In the genomic region with DNA sequence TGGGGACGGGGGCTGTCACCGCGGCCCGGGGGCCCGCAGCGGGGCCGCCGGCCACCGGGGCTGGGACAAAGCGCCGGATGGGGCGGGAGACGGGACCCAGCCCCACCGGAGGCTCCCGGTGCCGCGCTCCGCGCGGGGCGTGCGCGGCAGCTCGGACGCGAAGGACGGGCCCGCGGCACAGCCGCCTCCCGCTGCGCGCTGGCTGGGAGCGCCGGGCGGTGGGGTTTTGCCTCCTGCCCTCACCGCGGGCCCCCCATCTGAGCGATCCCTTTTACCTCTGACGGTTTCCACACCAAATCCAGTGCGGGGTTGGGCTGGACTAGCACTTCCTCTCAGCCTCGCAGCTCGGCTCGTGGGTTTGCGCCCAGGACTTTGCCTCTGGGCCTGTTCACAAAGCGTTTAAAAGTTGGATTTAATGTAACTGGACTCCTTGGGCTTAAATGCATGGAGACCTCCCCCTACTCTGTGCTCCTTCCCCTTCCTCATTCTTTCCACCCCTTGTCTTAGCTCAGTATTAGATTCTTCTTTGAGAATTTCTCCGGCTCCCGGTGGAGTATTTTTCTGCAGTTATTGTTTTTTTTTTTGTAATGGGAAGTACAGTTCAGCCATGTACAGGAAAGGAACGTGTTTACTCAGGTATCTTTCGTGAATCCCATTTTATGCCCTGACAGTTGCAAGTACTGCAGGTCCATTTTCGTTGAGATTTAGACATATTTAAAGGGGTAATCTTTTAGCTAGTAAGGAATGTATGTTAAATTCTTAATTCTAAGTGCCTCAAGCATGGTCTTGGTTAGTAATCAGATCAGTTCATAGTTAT, we compare ENCODE assay signal across 1 cellular context.
TF ChIP-seq lines count a peak whose summit lies in the region.

No MANE protein-coding gene starts in this region.

TF ChIP-seq in HEK293, 187 proteins besides CTCF, POLR2A, EP300 and RAD21 (continued from another document and continues in another):
- TF ChIP-seq, protein P1, sequence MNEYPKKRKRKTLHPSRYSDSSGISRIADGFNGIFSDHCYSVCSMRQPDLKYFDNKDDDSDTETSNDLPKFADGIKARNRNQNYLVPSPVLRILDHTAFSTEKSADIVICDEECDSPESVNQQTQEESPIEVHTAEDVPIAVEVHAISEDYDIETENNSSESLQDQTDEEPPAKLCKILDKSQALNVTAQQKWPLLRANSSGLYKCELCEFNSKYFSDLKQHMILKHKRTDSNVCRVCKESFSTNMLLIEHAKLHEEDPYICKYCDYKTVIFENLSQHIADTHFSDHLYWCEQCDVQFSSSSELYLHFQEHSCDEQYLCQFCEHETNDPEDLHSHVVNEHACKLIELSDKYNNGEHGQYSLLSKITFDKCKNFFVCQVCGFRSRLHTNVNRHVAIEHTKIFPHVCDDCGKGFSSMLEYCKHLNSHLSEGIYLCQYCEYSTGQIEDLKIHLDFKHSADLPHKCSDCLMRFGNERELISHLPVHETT (tag by site-specific recombination; IDR thresholded peaks at IDR 0.05): no peak
- TF ChIP-seq ZNF350 (tag by site-specific recombination; IDR thresholded peaks at IDR 0.05): no peak
- TF ChIP-seq, protein P2, sequence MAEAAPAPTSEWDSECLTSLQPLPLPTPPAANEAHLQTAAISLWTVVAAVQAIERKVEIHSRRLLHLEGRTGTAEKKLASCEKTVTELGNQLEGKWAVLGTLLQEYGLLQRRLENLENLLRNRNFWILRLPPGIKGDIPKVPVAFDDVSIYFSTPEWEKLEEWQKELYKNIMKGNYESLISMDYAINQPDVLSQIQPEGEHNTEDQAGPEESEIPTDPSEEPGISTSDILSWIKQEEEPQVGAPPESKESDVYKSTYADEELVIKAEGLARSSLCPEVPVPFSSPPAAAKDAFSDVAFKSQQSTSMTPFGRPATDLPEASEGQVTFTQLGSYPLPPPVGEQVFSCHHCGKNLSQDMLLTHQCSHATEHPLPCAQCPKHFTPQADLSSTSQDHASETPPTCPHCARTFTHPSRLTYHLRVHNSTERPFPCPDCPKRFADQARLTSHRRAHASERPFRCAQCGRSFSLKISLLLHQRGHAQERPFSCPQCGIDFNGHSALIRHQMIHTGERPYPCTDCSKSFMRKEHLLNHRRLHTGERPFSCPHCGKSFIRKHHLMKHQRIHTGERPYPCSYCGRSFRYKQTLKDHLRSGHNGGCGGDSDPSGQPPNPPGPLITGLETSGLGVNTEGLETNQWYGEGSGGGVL (tag by site-specific recombination; IDR thresholded peaks at IDR 0.05): no peak; the same call in none of the 2 replicates
- no peak for TF ChIP-seq ZNF48 (tag by site-specific recombination; IDR thresholded peaks at IDR 0.05)
- TF ChIP-seq, protein P3, sequence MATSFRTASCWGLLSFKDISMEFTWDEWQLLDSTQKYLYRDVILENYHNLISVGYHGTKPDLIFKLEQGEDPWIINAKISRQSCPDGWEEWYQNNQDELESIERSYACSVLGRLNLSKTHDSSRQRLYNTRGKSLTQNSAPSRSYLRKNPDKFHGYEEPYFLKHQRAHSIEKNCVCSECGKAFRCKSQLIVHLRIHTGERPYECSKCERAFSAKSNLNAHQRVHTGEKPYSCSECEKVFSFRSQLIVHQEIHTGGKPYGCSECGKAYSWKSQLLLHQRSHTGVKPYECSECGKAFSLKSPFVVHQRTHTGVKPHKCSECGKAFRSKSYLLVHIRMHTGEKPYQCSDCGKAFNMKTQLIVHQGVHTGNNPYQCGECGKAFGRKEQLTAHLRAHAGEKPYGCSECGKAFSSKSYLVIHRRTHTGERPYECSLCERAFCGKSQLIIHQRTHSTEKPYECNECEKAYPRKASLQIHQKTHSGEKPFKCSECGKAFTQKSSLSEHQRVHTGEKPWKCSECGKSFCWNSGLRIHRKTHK (tag by site-specific recombination; IDR thresholded peaks at IDR 0.05): no peak
- no peak for TF ChIP-seq ZIC2 (tag by site-specific recombination; IDR thresholded peaks at IDR 0.05)
- no peak for TF ChIP-seq ZNF174 (tag by site-specific recombination; IDR thresholded peaks at IDR 0.05)
- TF ChIP-seq, protein P4, sequence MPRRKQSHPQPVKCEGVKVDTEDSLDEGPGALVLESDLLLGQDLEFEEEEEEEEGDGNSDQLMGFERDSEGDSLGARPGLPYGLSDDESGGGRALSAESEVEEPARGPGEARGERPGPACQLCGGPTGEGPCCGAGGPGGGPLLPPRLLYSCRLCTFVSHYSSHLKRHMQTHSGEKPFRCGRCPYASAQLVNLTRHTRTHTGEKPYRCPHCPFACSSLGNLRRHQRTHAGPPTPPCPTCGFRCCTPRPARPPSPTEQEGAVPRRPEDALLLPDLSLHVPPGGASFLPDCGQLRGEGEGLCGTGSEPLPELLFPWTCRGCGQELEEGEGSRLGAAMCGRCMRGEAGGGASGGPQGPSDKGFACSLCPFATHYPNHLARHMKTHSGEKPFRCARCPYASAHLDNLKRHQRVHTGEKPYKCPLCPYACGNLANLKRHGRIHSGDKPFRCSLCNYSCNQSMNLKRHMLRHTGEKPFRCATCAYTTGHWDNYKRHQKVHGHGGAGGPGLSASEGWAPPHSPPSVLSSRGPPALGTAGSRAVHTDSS (tag by site-specific recombination; IDR thresholded peaks at IDR 0.05): no peak
- no peak for TF ChIP-seq YY1 (tag by site-specific recombination; IDR thresholded peaks at IDR 0.05)
- no peak for TF ChIP-seq ZNF184 (tag by site-specific recombination; IDR thresholded peaks at IDR 0.05)
- no peak for TF ChIP-seq OSR2 (tag by site-specific recombination; IDR thresholded peaks at IDR 0.05)
- no peak for TF ChIP-seq SCRT1 (tag by site-specific recombination; IDR thresholded peaks at IDR 0.05; ENCODE audit: borderline replicate concordance)
- no peak for TF ChIP-seq ZNF146 (tag by site-specific recombination; IDR thresholded peaks at IDR 0.05)
- TF ChIP-seq ZNF621 (tag by site-specific recombination; IDR thresholded peaks at IDR 0.05): no peak
- TF ChIP-seq, protein P5, sequence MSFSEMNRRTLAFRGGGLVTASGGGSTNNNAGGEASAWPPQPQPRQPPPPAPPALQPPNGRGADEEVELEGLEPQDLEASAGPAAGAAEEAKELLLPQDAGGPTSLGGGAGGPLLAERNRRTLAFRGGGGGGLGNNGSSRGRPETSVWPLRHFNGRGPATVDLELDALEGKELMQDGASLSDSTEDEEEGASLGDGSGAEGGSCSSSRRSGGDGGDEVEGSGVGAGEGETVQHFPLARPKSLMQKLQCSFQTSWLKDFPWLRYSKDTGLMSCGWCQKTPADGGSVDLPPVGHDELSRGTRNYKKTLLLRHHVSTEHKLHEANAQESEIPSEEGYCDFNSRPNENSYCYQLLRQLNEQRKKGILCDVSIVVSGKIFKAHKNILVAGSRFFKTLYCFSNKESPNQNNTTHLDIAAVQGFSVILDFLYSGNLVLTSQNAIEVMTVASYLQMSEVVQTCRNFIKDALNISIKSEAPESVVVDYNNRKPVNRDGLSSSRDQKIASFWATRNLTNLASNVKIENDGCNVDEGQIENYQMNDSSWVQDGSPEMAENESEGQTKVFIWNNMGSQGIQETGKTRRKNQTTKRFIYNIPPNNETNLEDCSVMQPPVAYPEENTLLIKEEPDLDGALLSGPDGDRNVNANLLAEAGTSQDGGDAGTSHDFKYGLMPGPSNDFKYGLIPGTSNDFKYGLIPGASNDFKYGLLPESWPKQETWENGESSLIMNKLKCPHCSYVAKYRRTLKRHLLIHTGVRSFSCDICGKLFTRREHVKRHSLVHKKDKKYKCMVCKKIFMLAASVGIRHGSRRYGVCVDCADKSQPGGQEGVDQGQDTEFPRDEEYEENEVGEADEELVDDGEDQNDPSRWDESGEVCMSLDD (tag by site-specific recombination; IDR thresholded peaks at IDR 0.05): peak; percentile 17; the same call in 1 of the 2 replicates
- peak; percentile 21; the same call in 1 of the 2 replicates for TF ChIP-seq ZNF600 (tag by site-specific recombination; IDR thresholded peaks at IDR 0.05)
- TF ChIP-seq ZNF239 (tag by site-specific recombination; IDR thresholded peaks at IDR 0.05): no peak
- no peak for TF ChIP-seq ZNF555 (tag by site-specific recombination; conservative IDR thresholded peaks at IDR 0.05)
- no peak for TF ChIP-seq ZNF138 (tag by site-specific recombination; IDR thresholded peaks at IDR 0.05; ENCODE audit: borderline replicate concordance)
- no peak; the same call in 1 of the 2 replicates for TF ChIP-seq KLF7 (tag by site-specific recombination; IDR thresholded peaks at IDR 0.05; ENCODE audit: borderline replicate concordance)
- no peak for TF ChIP-seq HOXA7 (CRISPR knock-in tag; IDR thresholded peaks at IDR 0.05; ENCODE audit: borderline replicate concordance)
- TF ChIP-seq, protein P6, sequence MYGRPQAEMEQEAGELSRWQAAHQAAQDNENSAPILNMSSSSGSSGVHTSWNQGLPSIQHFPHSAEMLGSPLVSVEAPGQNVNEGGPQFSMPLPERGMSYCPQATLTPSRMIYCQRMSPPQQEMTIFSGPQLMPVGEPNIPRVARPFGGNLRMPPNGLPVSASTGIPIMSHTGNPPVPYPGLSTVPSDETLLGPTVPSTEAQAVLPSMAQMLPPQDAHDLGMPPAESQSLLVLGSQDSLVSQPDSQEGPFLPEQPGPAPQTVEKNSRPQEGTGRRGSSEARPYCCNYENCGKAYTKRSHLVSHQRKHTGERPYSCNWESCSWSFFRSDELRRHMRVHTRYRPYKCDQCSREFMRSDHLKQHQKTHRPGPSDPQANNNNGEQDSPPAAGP (tag by site-specific recombination; IDR thresholded peaks at IDR 0.05): no peak
- TF ChIP-seq ZNF76 (tag by site-specific recombination; IDR thresholded peaks at IDR 0.05; ENCODE audit: borderline replicate concordance, low read depth): no peak
- TF ChIP-seq GLI2 (tag by site-specific recombination; IDR thresholded peaks at IDR 0.05; ENCODE audit: borderline replicate concordance, low read depth): no peak
- TF ChIP-seq HOXD13 (CRISPR knock-in tag; IDR thresholded peaks at IDR 0.05; ENCODE audit: borderline replicate concordance): no peak
- TF ChIP-seq TRIM28 (IDR thresholded peaks at IDR 0.05; ENCODE audit: borderline replicate concordance, low read length): no peak
- no peak for TF ChIP-seq ZBTB21 (tag by site-specific recombination; IDR thresholded peaks at IDR 0.05)
- no peak for TF ChIP-seq TCF7L2 (IDR thresholded peaks at IDR 0.05; ENCODE audit: borderline replicate concordance, low read depth, low read length)
- no peak for TF ChIP-seq ZNF140 (tag by site-specific recombination; IDR thresholded peaks at IDR 0.05)
- TF ChIP-seq, protein P7, sequence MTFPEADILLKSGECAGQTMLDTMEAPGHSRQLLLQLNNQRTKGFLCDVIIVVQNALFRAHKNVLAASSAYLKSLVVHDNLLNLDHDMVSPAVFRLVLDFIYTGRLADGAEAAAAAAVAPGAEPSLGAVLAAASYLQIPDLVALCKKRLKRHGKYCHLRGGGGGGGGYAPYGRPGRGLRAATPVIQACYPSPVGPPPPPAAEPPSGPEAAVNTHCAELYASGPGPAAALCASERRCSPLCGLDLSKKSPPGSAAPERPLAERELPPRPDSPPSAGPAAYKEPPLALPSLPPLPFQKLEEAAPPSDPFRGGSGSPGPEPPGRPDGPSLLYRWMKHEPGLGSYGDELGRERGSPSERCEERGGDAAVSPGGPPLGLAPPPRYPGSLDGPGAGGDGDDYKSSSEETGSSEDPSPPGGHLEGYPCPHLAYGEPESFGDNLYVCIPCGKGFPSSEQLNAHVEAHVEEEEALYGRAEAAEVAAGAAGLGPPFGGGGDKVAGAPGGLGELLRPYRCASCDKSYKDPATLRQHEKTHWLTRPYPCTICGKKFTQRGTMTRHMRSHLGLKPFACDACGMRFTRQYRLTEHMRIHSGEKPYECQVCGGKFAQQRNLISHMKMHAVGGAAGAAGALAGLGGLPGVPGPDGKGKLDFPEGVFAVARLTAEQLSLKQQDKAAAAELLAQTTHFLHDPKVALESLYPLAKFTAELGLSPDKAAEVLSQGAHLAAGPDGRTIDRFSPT (tag by site-specific recombination; IDR thresholded peaks at IDR 0.05): no peak
- TF ChIP-seq ZNF433 (tag by site-specific recombination; IDR thresholded peaks at IDR 0.05; ENCODE audit: low read depth): no peak
- 0 out of 2 replicates have a peak, but pooled peaks have one; percentile 5 for TF ChIP-seq ZNF561 (tag by site-specific recombination; IDR thresholded peaks at IDR 0.05; ENCODE audit: borderline replicate concordance)
- no peak for TF ChIP-seq ZNF223 (tag by site-specific recombination; IDR thresholded peaks at IDR 0.05)
- TF ChIP-seq ZBTB7A (tag by site-specific recombination; IDR thresholded peaks at IDR 0.05; ENCODE audit: low read depth): no peak
- TF ChIP-seq ZNF777 (tag by site-specific recombination; IDR thresholded peaks at IDR 0.05; ENCODE audit: borderline replicate concordance): no peak
- TF ChIP-seq, protein P8, sequence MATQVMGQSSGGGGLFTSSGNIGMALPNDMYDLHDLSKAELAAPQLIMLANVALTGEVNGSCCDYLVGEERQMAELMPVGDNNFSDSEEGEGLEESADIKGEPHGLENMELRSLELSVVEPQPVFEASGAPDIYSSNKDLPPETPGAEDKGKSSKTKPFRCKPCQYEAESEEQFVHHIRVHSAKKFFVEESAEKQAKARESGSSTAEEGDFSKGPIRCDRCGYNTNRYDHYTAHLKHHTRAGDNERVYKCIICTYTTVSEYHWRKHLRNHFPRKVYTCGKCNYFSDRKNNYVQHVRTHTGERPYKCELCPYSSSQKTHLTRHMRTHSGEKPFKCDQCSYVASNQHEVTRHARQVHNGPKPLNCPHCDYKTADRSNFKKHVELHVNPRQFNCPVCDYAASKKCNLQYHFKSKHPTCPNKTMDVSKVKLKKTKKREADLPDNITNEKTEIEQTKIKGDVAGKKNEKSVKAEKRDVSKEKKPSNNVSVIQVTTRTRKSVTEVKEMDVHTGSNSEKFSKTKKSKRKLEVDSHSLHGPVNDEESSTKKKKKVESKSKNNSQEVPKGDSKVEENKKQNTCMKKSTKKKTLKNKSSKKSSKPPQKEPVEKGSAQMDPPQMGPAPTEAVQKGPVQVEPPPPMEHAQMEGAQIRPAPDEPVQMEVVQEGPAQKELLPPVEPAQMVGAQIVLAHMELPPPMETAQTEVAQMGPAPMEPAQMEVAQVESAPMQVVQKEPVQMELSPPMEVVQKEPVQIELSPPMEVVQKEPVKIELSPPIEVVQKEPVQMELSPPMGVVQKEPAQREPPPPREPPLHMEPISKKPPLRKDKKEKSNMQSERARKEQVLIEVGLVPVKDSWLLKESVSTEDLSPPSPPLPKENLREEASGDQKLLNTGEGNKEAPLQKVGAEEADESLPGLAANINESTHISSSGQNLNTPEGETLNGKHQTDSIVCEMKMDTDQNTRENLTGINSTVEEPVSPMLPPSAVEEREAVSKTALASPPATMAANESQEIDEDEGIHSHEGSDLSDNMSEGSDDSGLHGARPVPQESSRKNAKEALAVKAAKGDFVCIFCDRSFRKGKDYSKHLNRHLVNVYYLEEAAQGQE (tag by site-specific recombination; IDR thresholded peaks at IDR 0.05): no peak
- no peak for TF ChIP-seq WT1 (tag by site-specific recombination; IDR thresholded peaks at IDR 0.05)
- no peak for TF ChIP-seq ZBTB48 (tag by site-specific recombination; IDR thresholded peaks at IDR 0.05)
- TF ChIP-seq ZNF549 (tag by site-specific recombination; IDR thresholded peaks at IDR 0.05): no peak
- TF ChIP-seq ZNF654 (tag by site-specific recombination; IDR thresholded peaks at IDR 0.05; ENCODE audit: low read depth): no peak
- no peak for TF ChIP-seq ZNF404 (tag by site-specific recombination; IDR thresholded peaks at IDR 0.05)
- TF ChIP-seq, protein P9, sequence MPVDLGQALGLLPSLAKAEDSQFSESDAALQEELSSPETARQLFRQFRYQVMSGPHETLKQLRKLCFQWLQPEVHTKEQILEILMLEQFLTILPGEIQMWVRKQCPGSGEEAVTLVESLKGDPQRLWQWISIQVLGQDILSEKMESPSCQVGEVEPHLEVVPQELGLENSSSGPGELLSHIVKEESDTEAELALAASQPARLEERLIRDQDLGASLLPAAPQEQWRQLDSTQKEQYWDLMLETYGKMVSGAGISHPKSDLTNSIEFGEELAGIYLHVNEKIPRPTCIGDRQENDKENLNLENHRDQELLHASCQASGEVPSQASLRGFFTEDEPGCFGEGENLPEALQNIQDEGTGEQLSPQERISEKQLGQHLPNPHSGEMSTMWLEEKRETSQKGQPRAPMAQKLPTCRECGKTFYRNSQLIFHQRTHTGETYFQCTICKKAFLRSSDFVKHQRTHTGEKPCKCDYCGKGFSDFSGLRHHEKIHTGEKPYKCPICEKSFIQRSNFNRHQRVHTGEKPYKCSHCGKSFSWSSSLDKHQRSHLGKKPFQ (tag by site-specific recombination; IDR thresholded peaks at IDR 0.05): no peak
